ENCODE assay signal across 16 cellular contexts in the genomic region with DNA sequence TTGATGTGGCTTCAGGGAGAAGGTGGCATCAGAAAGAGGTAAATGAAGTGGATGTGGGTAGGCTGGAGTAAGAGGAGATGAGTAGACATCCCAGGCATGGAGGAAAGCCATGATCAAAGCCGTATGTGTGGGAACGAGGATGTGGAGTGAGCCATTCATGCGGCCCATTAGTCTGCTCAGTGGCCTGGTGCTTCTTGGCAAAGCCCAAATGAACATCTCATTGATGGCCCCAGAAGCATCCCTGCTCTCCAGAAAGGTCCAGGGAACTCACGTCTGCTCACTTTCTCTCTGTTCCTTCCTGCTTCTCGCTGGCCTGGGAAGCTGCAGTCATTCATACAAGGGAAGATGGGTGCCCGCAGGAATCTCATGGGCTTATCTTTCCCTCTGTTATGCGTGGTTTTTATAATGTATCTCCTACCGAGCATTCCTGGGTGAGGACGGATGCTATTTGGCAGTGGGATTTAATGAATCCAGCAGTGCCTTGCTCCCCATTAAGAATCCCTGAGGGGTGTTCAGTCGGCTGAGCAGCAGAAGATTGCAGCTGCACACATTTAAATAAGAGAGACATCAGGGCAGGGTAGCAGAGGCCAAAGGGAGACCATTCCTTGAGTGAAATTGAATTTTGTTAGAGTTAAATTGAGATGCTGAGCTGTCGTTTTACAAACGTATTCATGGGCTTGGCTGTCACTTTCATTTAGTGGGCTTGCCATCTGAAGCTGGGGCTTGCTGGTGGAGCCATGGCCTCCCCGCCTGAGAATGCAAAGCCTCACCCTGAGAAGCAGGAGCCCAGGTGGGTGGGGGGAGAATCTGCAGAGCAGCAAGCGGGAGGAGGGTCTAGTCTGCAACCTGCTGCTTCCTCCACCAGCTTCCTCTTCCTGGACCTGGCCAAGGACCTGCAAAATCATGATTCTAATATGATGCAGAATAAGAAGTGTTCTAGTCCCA.
"Had no signal": no experiment of that assay in that cellular context is flagged by ENCODE, and none has a peak within 500 bp of the region (broad histone marks: within the 10 kb centered on the region; RNA-seq: fewer than 3 reads in every experiment).

No MANE protein-coding gene starts in this region.

- ATAC-seq: effector memory CD8-positive, alpha-beta T cell; gastroesophageal sphincter; naive thymus-derived CD4-positive, alpha-beta T cell; pancreas; right lobe of liver; stimulated activated naive B cell treated with anti-CD40 and anti-IgM and Interleukin-4, amounts not matched to agents 10 μg/mL and 1 μg/mL and 100 μg/mL, for 72 hours; stimulated activated naive CD8-positive, alpha-beta T cell treated with anti-CD3 and anti-CD28 coated beads, Interleukin-15, amount 100 ng/mL, for 72 hours had no signal

- H3K4me1 ChIP-seq: esophagus muscularis mucosa, gastroesophageal sphincter, prostate gland, right lobe of liver, testis, tibial nerve had no signal

- H3K9me3 ChIP-seq: esophagus muscularis mucosa, gastroesophageal sphincter, pancreas, prostate gland, right lobe of liver, testis, tibial nerve had no signal

- H3K4me3 ChIP-seq: esophagus muscularis mucosa, gastroesophageal sphincter, pancreas, prostate gland, right lobe of liver, testis, tibial nerve had no signal

- H3K36me3 ChIP-seq: esophagus muscularis mucosa, gastroesophageal sphincter, pancreas, prostate gland, right lobe of liver, tibial nerve had no signal

- H3K9me3 Mint-ChIP-seq: dendritic cell treated with granulocyte-macrophage colony-stimulating factor and Interleukin-4, amounts not matched to agents 40 ng/mL and 50 ng/mL, for 4 days had no signal

- H3K36me3 Mint-ChIP-seq: naive thymus-derived CD4-positive, alpha-beta T cell; stimulated activated naive B cell treated with anti-CD40 and anti-IgM and Interleukin-4, amounts not matched to agents 10 μg/mL and 1 μg/mL and 100 μg/mL, for 72 hours had no signal

- H3K27ac ChIP-seq: epithelial cell of prostate, esophagus muscularis mucosa, gastroesophageal sphincter, pancreas, prostate gland, right lobe of liver, testis, tibial nerve had no signal

- DNase-seq: cerebellar nuclear complex; effector memory CD8-positive, alpha-beta T cell; naive thymus-derived CD4-positive, alpha-beta T cell; nucleus accumbens; pancreas; right lobe of liver; stimulated activated CD4-positive, alpha-beta T cell treated with anti-CD3 and anti-CD28 coated beads, Interleukin-4, amount 100 ng/mL, for 1 hour; stimulated activated naive B cell treated with anti-CD40 and anti-IgM and Interleukin-4, amounts not matched to agents 10 μg/mL and 1 μg/mL and 100 μg/mL, for 72 hours; stimulated activated naive CD8-positive, alpha-beta T cell treated with anti-CD3 and anti-CD28 coated beads, Interleukin-15, amount 100 ng/mL, for 72 hours; testis had no signal

- H3K27me3 Mint-ChIP-seq: effector memory CD8-positive, alpha-beta T cell; stimulated activated naive CD8-positive, alpha-beta T cell treated with anti-CD3 and anti-CD28 coated beads, Interleukin-15, amount 100 ng/mL, for 72 hours had no signal

- H3K4me3 Mint-ChIP-seq: dendritic cell treated with granulocyte-macrophage colony-stimulating factor and Interleukin-4, amounts not matched to agents 40 ng/mL and 50 ng/mL, for 4 days; effector memory CD8-positive, alpha-beta T cell; naive thymus-derived CD4-positive, alpha-beta T cell; stimulated activated naive B cell treated with anti-CD40 and anti-IgM and Interleukin-4, amounts not matched to agents 10 μg/mL and 1 μg/mL and 100 μg/mL, for 72 hours; stimulated activated naive CD8-positive, alpha-beta T cell treated with anti-CD3 and anti-CD28 coated beads, Interleukin-15, amount 100 ng/mL, for 72 hours had no signal

- H3K27me3 ChIP-seq: esophagus muscularis mucosa, gastroesophageal sphincter, pancreas, right lobe of liver, testis, tibial nerve had no signal

- H3K27ac Mint-ChIP-seq: dendritic cell treated with granulocyte-macrophage colony-stimulating factor and Interleukin-4, amounts not matched to agents 40 ng/mL and 50 ng/mL, for 4 days; effector memory CD8-positive, alpha-beta T cell; naive thymus-derived CD4-positive, alpha-beta T cell; stimulated activated naive B cell treated with anti-CD40 and anti-IgM and Interleukin-4, amounts not matched to agents 10 μg/mL and 1 μg/mL and 100 μg/mL, for 72 hours; stimulated activated naive CD8-positive, alpha-beta T cell treated with anti-CD3 and anti-CD28 coated beads, Interleukin-15, amount 100 ng/mL, for 72 hours had no signal

- H3K4me1 Mint-ChIP-seq: stimulated activated naive B cell treated with anti-CD40 and anti-IgM and Interleukin-4, amounts not matched to agents 10 μg/mL and 1 μg/mL and 100 μg/mL, for 72 hours; stimulated activated naive CD8-positive, alpha-beta T cell treated with anti-CD3 and anti-CD28 coated beads, Interleukin-15, amount 100 ng/mL, for 72 hours had no signal
